ENCODE assay signal across 9 cellular contexts in the genomic region with DNA sequence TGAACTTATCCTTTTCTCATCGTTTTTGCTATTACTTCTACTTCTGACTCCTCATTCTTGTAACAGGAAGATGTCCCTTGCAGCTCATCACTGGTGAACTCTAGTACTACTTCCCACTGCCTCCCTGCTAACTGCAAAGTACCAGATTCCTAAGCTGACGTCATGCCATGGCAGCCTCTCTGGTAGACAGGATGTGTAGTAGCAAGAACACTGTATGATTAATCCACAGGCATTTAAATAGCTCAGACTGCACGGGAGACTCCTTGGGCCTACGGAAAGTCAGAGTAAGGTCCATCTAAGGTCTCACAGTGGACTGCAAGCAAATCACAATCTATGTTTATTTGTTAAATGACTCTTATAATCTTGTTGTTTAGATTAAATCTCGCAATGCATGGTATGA. TPM values are rescaled to one million over a fixed set of nuclear protein-coding genes. Genes with fewer than 3 reads are reported as not detected.
DNase-seq lines count a peak whose midpoint lies in the region; ATAC-seq and TF ChIP-seq lines count a peak whose summit lies in the region.
"Had no signal": no experiment of that assay in that cellular context is flagged by ENCODE, and none has a peak within 500 bp of the region (broad histone marks: within the 10 kb centered on the region; RNA-seq: fewer than 3 reads in every experiment).

No MANE protein-coding gene starts in this region.

- peak overlapping the region in 3 of 4 donors; percentile 5 to 61 (median 36) for H3K27ac ChIP-seq in gastroesophageal sphincter

- no peak overlapping the region for H3K4me3 ChIP-seq in gastroesophageal sphincter

- DNase-seq in GM04503 (ENCODE audit: low read depth), result peak; percentile 83
- peak; percentile 76 to 83 for DNase-seq in SW 1271 (lab: John Stamatoyannopoulos, UW)
- DNase-seq in renal cortical epithelial cell (ENCODE audit: low read depth), result peak; percentile 94
- DNase-seq in activated CD8-positive, alpha-beta memory T cell treated with anti-CD3 and anti-CD28 coated beads, Interleukin-2, amount 50 U/mL, for 4 hours, result no peak
- DNase-seq in NCI-H1092 (lab: John Stamatoyannopoulos, UW), result no peak
- DNase-seq: Karpas-422 had no signal

- H3K4me1 ChIP-seq in gastroesophageal sphincter, result peaks cover 0 to 14% (median 3%) of the 10 kb centered on the region in 3 donors

- TF ChIP-seq POLR2A in gastroesophageal sphincter (IDR thresholded peaks at IDR 0.05), result no peak

- H3K27me3 ChIP-seq in gastroesophageal sphincter, result no peaks in the 10 kb centered on the region

- 26 to 39% methylated on average over 3 to 4 of the region's 5 CpGs for WGBS in gastroesophageal sphincter (ENCODE audit: low coverage in 1 of 2), 2 donors

- peak; percentile 94 for ATAC-seq in gastroesophageal sphincter
- no peak for ATAC-seq in HG03196 (IDR thresholded peaks at IDR 0.05; ENCODE audit: unreplicated experiment)
- no peak for ATAC-seq in GM18498 (IDR thresholded peaks at IDR 0.05; ENCODE audit: unreplicated experiment)

- H3K9me3 ChIP-seq in gastroesophageal sphincter, result no peaks in the 10 kb centered on the region

- TF ChIP-seq CTCF in gastroesophageal sphincter (IDR thresholded peaks at IDR 0.05), result no peak

- TF ChIP-seq EP300 in gastroesophageal sphincter (IDR thresholded peaks at IDR 0.05), result no peak

- H3K36me3 ChIP-seq in gastroesophageal sphincter, result no peaks in the 10 kb centered on the region

RNA-seq across cellular contexts. Expression of a gene that starts 43.5 kb away (rescaled TPM):
- 1 to 10 TPM in 1 of 4 donors, under 1 TPM in 3; 0.22 to 2.3 (median 0.76) TPM for total RNA-seq in gastroesophageal sphincter
- 3.8 TPM in 1 of 2 replicates, not detected in the other for total RNA-seq in renal cortical epithelial cell

RNA-seq across cellular contexts. Expression of a gene that starts 43.6 kb away (rescaled TPM):
- total RNA-seq in gastroesophageal sphincter, result 10 to 100 TPM; 45.8 to 73.8 (median 47.1) TPM
- 15.8 and 37.6 TPM in 2 replicates for total RNA-seq in renal cortical epithelial cell

Comparison
In these comparisons a context has a peak if more than half of its experiments do, and no peak if none do; other contexts are left out.
1. DNase-seq: peak in GM04503 (single experiment), SW 1271 (2 of 2) and renal cortical epithelial cell (single experiment); none in activated CD8-positive, alpha-beta memory T cell treated with anti-CD3 and anti-CD28 coated beads, Interleukin-2, amount 50 U/mL, for 4 hours (single experiment) and NCI-H1092 (single experiment).